In the genomic region with DNA sequence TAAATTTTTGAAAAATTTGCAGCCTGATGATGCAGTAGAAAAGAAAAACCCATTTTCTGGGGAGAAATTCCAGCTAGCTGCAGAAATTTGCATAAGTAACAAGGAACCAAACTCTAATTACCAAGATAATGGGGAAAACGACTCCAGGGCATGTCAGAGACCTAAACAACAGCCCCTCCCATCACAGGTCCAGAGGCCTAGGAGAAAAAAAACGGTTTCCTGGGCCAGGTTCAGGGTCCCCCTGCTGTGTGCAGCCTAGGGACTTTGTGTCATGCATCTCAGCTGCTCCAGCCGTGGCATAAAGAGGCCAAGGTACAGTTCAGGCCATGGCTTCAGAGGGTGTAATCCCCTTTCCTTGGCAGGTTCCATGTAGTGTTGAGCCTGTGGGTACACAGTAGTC, we compare ENCODE assay signal across 1 cellular context.
TF ChIP-seq lines count a peak whose summit lies in the region.

No MANE protein-coding gene starts in this region.

TF ChIP-seq in WTC11, 78 proteins besides CTCF, POLR2A, EP300 and RAD21 (continued from another document):
- TF ChIP-seq, protein P1, sequence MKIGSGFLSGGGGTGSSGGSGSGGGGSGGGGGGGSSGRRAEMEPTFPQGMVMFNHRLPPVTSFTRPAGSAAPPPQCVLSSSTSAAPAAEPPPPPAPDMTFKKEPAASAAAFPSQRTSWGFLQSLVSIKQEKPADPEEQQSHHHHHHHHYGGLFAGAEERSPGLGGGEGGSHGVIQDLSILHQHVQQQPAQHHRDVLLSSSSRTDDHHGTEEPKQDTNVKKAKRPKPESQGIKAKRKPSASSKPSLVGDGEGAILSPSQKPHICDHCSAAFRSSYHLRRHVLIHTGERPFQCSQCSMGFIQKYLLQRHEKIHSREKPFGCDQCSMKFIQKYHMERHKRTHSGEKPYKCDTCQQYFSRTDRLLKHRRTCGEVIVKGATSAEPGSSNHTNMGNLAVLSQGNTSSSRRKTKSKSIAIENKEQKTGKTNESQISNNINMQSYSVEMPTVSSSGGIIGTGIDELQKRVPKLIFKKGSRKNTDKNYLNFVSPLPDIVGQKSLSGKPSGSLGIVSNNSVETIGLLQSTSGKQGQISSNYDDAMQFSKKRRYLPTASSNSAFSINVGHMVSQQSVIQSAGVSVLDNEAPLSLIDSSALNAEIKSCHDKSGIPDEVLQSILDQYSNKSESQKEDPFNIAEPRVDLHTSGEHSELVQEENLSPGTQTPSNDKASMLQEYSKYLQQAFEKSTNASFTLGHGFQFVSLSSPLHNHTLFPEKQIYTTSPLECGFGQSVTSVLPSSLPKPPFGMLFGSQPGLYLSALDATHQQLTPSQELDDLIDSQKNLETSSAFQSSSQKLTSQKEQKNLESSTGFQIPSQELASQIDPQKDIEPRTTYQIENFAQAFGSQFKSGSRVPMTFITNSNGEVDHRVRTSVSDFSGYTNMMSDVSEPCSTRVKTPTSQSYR (CRISPR knock-in tag; IDR thresholded peaks at IDR 0.05): no peak
- no peak for TF ChIP-seq ZNF121 (CRISPR knock-in tag; IDR thresholded peaks at IDR 0.05)
